8 cellular contexts compared by ENCODE assay signal in genomic region chr2:152200562-152201465, GRCh38. TPM values are rescaled to one million over a fixed set of nuclear protein-coding genes. Genes with fewer than 3 reads are reported as not detected.
A peak's percentile ranks its signal among the peaks of the same experiment; 100 is the strongest.
DNase-seq lines count a peak whose midpoint lies in the region; ATAC-seq and TF ChIP-seq lines count a peak whose summit lies in the region.

No MANE protein-coding gene starts in this region.

- H3K27me3 ChIP-seq in right atrium auricular region: no peaks in the 10 kb centered on the region

- DNase-seq in HuH-7 (ENCODE audit: low spot score) (peak; percentile 37), right atrium auricular region (ENCODE audit: low spot score) (peak; percentile 94), cerebellar nuclear complex (lab: John Stamatoyannopoulos, UW) (no peak), DMS153 (lab: John Stamatoyannopoulos, UW) (no peak)
- DNase-seq in activated T-cell treated with anti-CD3 and anti-CD28 coated beads, Interleukin-2, amount 50 U/mL, for 72 hours: peak; percentile 38 to 44
- peak; percentile 5 to 7 for DNase-seq in stimulated activated CD4-positive, alpha-beta T cell treated with anti-CD3 and anti-CD28 coated beads, Interleukin-2, amount 100 ng/mL, for 48 hours

- H3K27me3 Mint-ChIP-seq in activated T-cell treated with anti-CD3 and anti-CD28 coated beads, Interleukin-2, amount 50 U/mL, for 72 hours (ENCODE audit: low read depth): peaks cover 29% of the 10 kb centered on the region

- no peak for TF ChIP-seq CTCF in right atrium auricular region (IDR thresholded peaks at IDR 0.05)

- peaks cover 9% of the 10 kb centered on the region for H3K4me1 Mint-ChIP-seq in activated T-cell treated with anti-CD3 and anti-CD28 coated beads, Interleukin-2, amount 50 U/mL, for 72 hours (ENCODE audit: low read depth)

- no peaks in the 10 kb centered on the region for H3K36me3 ChIP-seq in ES-I3 (ENCODE audit: insufficient read depth, low read length)
- H3K36me3 ChIP-seq in right atrium auricular region: no peaks in the 10 kb centered on the region

- H3K4me3 ChIP-seq in right atrium auricular region: no peak overlapping the region

- no peak overlapping the region for H3K27ac Mint-ChIP-seq in activated T-cell treated with anti-CD3 and anti-CD28 coated beads, Interleukin-2, amount 50 U/mL, for 72 hours

- H3K9ac ChIP-seq in ES-I3 (ENCODE audit: low read depth, low read length): peak overlapping the region; percentile 16; the same call in 1 of the 2 replicates

- H3K36me3 Mint-ChIP-seq in activated T-cell treated with anti-CD3 and anti-CD28 coated beads, Interleukin-2, amount 50 U/mL, for 72 hours (ENCODE audit: insufficient read depth in 2 of 2): no peaks in the 10 kb centered on the region

- no peak overlapping the region for H3K4me3 Mint-ChIP-seq in activated T-cell treated with anti-CD3 and anti-CD28 coated beads, Interleukin-2, amount 50 U/mL, for 72 hours

- H3K9me3 Mint-ChIP-seq in activated T-cell treated with anti-CD3 and anti-CD28 coated beads, Interleukin-2, amount 50 U/mL, for 72 hours: no peaks in the 10 kb centered on the region

- peak; percentile 96 to 99 for ATAC-seq in activated T-cell treated with anti-CD3 and anti-CD28 coated beads, Interleukin-2, amount 50 U/mL, for 72 hours (replicated peaks in 1 of 2)
- ATAC-seq in GM21381 (IDR thresholded peaks at IDR 0.05; ENCODE audit: unreplicated experiment): no peak

- H3K9me3 ChIP-seq in ES-I3 (ENCODE audit: control insufficient read depth, insufficient read depth, low read length) (no peaks in the 10 kb centered on the region), right atrium auricular region (no peaks in the 10 kb centered on the region)

- H3K4me1 ChIP-seq in ES-I3 (ENCODE audit: insufficient read depth, low read length) (0 out of 2 replicates have a peak, but pooled peaks cover 5% of the 10 kb centered on the region), right atrium auricular region (peaks cover 0 to 3% of the 10 kb centered on the region in 2 donors)

- H3K27ac ChIP-seq in right atrium auricular region: no peak overlapping the region

RNA-seq across cellular contexts. Expression of gene STAM2, which starts 25.3 kb away (rescaled TPM):
- 10 to 100 TPM; 16.7 to 17.1 TPM for total RNA-seq in activated T-cell treated with anti-CD3 and anti-CD28 coated beads, Interleukin-2, amount 50 U/mL, for 72 hours
- 10 to 100 TPM; 26.8 to 27.3 TPM for total RNA-seq in right atrium auricular region

Comparison
In these comparisons a context has a peak if more than half of its experiments do, and no peak if none do; other contexts are left out.
1. DNase-seq: peak in HuH-7 (single experiment), activated T-cell treated with anti-CD3 and anti-CD28 coated beads, Interleukin-2, amount 50 U/mL, for 72 hours (2 of 2), right atrium auricular region (single experiment) and stimulated activated CD4-positive, alpha-beta T cell treated with anti-CD3 and anti-CD28 coated beads, Interleukin-2, amount 100 ng/mL, for 48 hours (2 of 2); none in cerebellar nuclear complex (0 of 2) and DMS153 (single experiment).